In the genomic region with DNA sequence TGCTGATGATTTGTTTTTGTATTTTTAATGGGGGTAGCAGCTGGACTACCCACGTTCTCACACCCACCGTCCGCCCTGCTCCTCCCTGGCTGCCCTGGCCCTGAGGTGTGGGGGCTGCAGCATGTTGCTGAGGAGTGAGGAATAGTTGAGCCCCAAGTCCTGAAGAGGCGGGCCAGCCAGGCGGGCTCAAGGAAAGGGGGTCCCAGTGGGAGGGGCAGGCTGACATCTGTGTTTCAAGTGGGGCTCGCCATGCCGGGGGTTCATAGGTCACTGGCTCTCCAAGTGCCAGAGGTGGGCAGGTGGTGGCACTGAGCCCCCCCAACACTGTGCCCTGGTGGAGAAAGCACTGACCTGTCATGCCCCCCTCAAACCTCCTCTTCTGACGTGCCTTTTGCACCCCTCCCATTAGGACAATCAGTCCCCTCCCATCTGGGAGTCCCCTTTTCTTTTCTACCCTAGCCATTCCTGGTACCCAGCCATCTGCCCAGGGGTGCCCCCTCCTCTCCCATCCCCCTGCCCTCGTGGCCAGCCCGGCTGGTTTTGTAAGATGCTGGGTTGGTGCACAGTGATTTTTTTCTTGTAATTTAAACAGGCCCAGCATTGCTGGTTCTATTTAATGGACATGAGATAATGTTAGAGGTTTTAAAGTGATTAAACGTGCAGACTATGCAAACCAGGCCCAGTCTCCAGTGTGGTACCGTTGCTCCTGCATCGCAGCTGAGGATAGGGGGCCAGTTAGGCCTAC, we compare ENCODE assay signal across 11 cellular contexts. TPM values are rescaled to one million over a fixed set of nuclear protein-coding genes. Genes with fewer than 3 reads are reported as not detected.
DNase-seq lines count a peak whose midpoint lies in the region; ATAC-seq, FAIRE-seq and TF ChIP-seq lines count a peak whose summit lies in the region.
"Had no signal": no experiment of that assay in that cellular context is flagged by ENCODE, and none has a peak within 500 bp of the region (broad histone marks: within the 10 kb centered on the region; RNA-seq: fewer than 3 reads in every experiment).

No MANE protein-coding gene starts in this region.

- H3K4me1 Mint-ChIP-seq in effector memory CD8-positive, alpha-beta T cell (ENCODE audit: low read depth in 2 of 2), result peaks cover 0 to 11% of the 10 kb centered on the region in 2 donors
- H3K4me1 Mint-ChIP-seq in neural crest cell, result peaks cover 5% of the 10 kb centered on the region

- DNase-seq in Right ventricle myocardium inferior (ENCODE audit: missing footprints), result peak; percentile 60
- DNase-seq in left ventricle myocardium superior, result no peak
- DNase-seq in effector memory CD8-positive, alpha-beta T cell, result no peak
- DNase-seq in neural crest cell (ENCODE audit: low read depth, low spot score), result no peak
- DNase-seq in GM12891 (ENCODE audit: insufficient read length, low spot score), result no peak
- DNase-seq: NCI-H146 had no signal

- no peak for TF ChIP-seq POLR2A in GM12891 (IDR thresholded peaks at IDR 0.05; ENCODE audit: low read depth, low read length)

- no peaks in the 10 kb centered on the region for H3K4me1 ChIP-seq in urinary bladder (ENCODE audit: insufficient read depth)

- ATAC-seq in Right ventricle myocardium inferior (no peak), left ventricle myocardium superior (no peak), HG02938 (IDR thresholded peaks at IDR 0.05; ENCODE audit: unreplicated experiment) (no peak), GM21825 (IDR thresholded peaks at IDR 0.05; ENCODE audit: unreplicated experiment) (no peak)
- peak; percentile 8 for ATAC-seq in effector memory CD8-positive, alpha-beta T cell (replicated peaks)

- H3K36me3 Mint-ChIP-seq in effector memory CD8-positive, alpha-beta T cell (ENCODE audit: insufficient read depth), result peaks cover 39% of the 10 kb centered on the region
- no peaks in the 10 kb centered on the region for H3K36me3 Mint-ChIP-seq in neural crest cell (ENCODE audit: low read depth)

- intact Hi-C loops in Right ventricle myocardium inferior (cut with DNase I) (no loop called here), left ventricle myocardium superior (cut with micrococcal nuclease) (no loop called here)

- peaks cover 14% of the 10 kb centered on the region for H3K36me3 ChIP-seq in urinary bladder (ENCODE audit: insufficient read depth)

- H3K4me3 ChIP-seq in urinary bladder (ENCODE audit: low read depth, low read length), result no peak overlapping the region
- H3K4me3 ChIP-seq: cardiac muscle cell had no signal

- peak overlapping the region; percentile 96 for H3K27ac ChIP-seq in urinary bladder (ENCODE audit: low read depth)
- H3K27ac ChIP-seq: C4-2B, cardiac muscle cell had no signal

- H3K4me3 Mint-ChIP-seq in effector memory CD8-positive, alpha-beta T cell, result no peak overlapping the region
- peak overlapping the region; percentile 34 for H3K4me3 Mint-ChIP-seq in neural crest cell

- no peaks in the 10 kb centered on the region for H3K9me3 Mint-ChIP-seq in effector memory CD8-positive, alpha-beta T cell
- H3K9me3 Mint-ChIP-seq in neural crest cell, result no peaks in the 10 kb centered on the region

- peak overlapping the region in 1 of 2 donors; percentile 55 for H3K27ac Mint-ChIP-seq in effector memory CD8-positive, alpha-beta T cell
- H3K27ac Mint-ChIP-seq in neural crest cell (ENCODE audit: unreplicated experiment), result no peak overlapping the region

- no peak for FAIRE-seq in GM12891 (lab: Jason Lieb, UNC)

- no peak for TF ChIP-seq CTCF in neural crest cell (conservative IDR thresholded peaks at IDR 0.05)

- peaks cover 7 to 10% of the 10 kb centered on the region in 2 donors for H3K27me3 Mint-ChIP-seq in effector memory CD8-positive, alpha-beta T cell
- no peaks in the 10 kb centered on the region for H3K27me3 Mint-ChIP-seq in neural crest cell (ENCODE audit: low read depth)

- 81% methylated on average over 13 of the region's 13 CpGs for WGBS in urinary bladder

TF ChIP-seq in GM12891, 5 proteins besides CTCF, POLR2A, EP300 and RAD21:
- TF ChIP-seq SPI1 (IDR thresholded peaks at IDR 0.05; ENCODE audit: low read depth, low read length), result no peak
- TF ChIP-seq POU2F2 (IDR thresholded peaks at IDR 0.05; ENCODE audit: low read depth, low read length), result no peak
- no peak for TF ChIP-seq TAF1 (IDR thresholded peaks at IDR 0.05; ENCODE audit: low read depth, low read length)
- no peak; the same call in 1 of the 2 replicates for TF ChIP-seq POLR2AphosphoS5 (IDR thresholded peaks at IDR 0.05; ENCODE audit: low read depth, low read length)
- no peak for TF ChIP-seq PAX5 (IDR thresholded peaks at IDR 0.05; ENCODE audit: insufficient read depth, low read length, severe bottlenecking)

RNA-seq across cellular contexts. Expression of a gene that starts 1.4 kb away (rescaled TPM):
- 19.3 TPM for total RNA-seq in Right ventricle myocardium inferior
- total RNA-seq in left ventricle myocardium superior, result 15.4 TPM
- 2.8 TPM in 2 replicates for total RNA-seq in neural crest cell
- 27.0 TPM for total RNA-seq in urinary bladder
- 30.0 TPM for polyA plus RNA-seq in urinary bladder
- polyA plus RNA-seq in GM12891 (2012; ENCODE audit: low read depth, missing spikeins), result 9.3 TPM

RNA-seq across cellular contexts. Expression of a gene that starts 14.6 kb away (rescaled TPM):
- 51.2 TPM for total RNA-seq in Right ventricle myocardium inferior
- 49.9 TPM for total RNA-seq in left ventricle myocardium superior
- 14.8 and 15.7 TPM in 2 replicates for total RNA-seq in neural crest cell
- total RNA-seq in urinary bladder, result 10.5 TPM
- 53.7 TPM for polyA plus RNA-seq in urinary bladder
- 28.0 TPM for polyA plus RNA-seq in GM12891 (2012; ENCODE audit: low read depth, missing spikeins)

RNA-seq across cellular contexts. Expression of a gene that starts 20.1 kb away (rescaled TPM):
- total RNA-seq in Right ventricle myocardium inferior (133 TPM), left ventricle myocardium superior (146 TPM), neural crest cell (78.0 and 81.6 TPM in 2 replicates), urinary bladder (19.4 TPM)
- 31.4 TPM for polyA plus RNA-seq in urinary bladder
- 43.2 TPM for polyA plus RNA-seq in GM12891 (2012; ENCODE audit: low read depth, missing spikeins)

RNA-seq across cellular contexts. Expression of a gene that starts 49.4 kb away (rescaled TPM):
- total RNA-seq in Right ventricle myocardium inferior (18.9 TPM), left ventricle myocardium superior (15.0 TPM), neural crest cell (15.7 and 16.7 TPM in 2 replicates), urinary bladder (6.8 TPM)
- 9.7 TPM for polyA plus RNA-seq in urinary bladder
- 16.1 TPM for polyA plus RNA-seq in GM12891 (2012; ENCODE audit: low read depth, missing spikeins)

RNA-seq across cellular contexts. Expression of a gene that starts 52.1 kb away (rescaled TPM):
- 25.8 TPM for total RNA-seq in Right ventricle myocardium inferior
- total RNA-seq in left ventricle myocardium superior, result 24.4 TPM
- total RNA-seq in neural crest cell, result 65.4 and 73.8 TPM in 2 replicates
- total RNA-seq in urinary bladder, result 37.2 TPM
- polyA plus RNA-seq in urinary bladder, result 110 TPM
- 29.4 TPM for polyA plus RNA-seq in GM12891 (2012; ENCODE audit: low read depth, missing spikeins)
